In genomic region chr6:53986721-53987526, GRCh38 we compare ENCODE assay signal across 12 cellular contexts.
DNase-seq lines count a peak whose midpoint lies in the region; ATAC-seq and TF ChIP-seq lines count a peak whose summit lies in the region.
"Had no signal": no experiment of that assay in that cellular context is flagged by ENCODE, and none has a peak within 500 bp of the region (broad histone marks: within the 10 kb centered on the region; RNA-seq: fewer than 3 reads in every experiment).

No MANE protein-coding gene starts in this region.

- H3K9ac ChIP-seq in colonic mucosa (ENCODE audit: low read depth in 2 of 2, low read length in 2 of 2) = no peak overlapping the region

- WGBS in psoas muscle, 3 donors = 25 to 37% (median 30%) methylated on average over 10 of the region's 10 CpGs

- no peaks in the 10 kb centered on the region for H3K9me3 Mint-ChIP-seq in HFFc6
- H3K9me3 Mint-ChIP-seq in activated T-helper 2 cell treated with anti-CD3 and anti-CD28 coated beads, Interferon-gamma antibody, Interleukin-2, Interleukin-4, amounts not matched to agents 10 μg/mL and 5 μg/mL and 100 μg/mL, durations not matched to agents 14 hours and 24 hours and 36 hours = no peaks in the 10 kb centered on the region
- H3K9me3 Mint-ChIP-seq: T-cell had no signal

- TF ChIP-seq CTCF in HFFc6 (IDR thresholded peaks at IDR 0.05) (no peak), psoas muscle (IDR thresholded peaks at IDR 0.05) (no peak), colonic mucosa (IDR thresholded peaks at IDR 0.05) (no peak)

- ATAC-seq in Right ventricle myocardium superior (ENCODE audit: poor library complexity) = peak; percentile 66
- peak in 3 of 4 donors; percentile 30 to 59 (median 35) for ATAC-seq in psoas muscle
- no peak for ATAC-seq in GM18861 (IDR thresholded peaks at IDR 0.05; ENCODE audit: unreplicated experiment)
- ATAC-seq: T-cell had no signal

- H3K27me3 ChIP-seq in SJCRH30 (no peaks in the 10 kb centered on the region), psoas muscle (ENCODE audit: insufficient read depth in 3 of 3, low read length in 2 of 3) (no peaks in the 10 kb centered on the region), colonic mucosa (no peaks in the 10 kb centered on the region)
- H3K27me3 ChIP-seq: adrenal gland had no signal

- H3K27ac ChIP-seq in SJCRH30 (peak overlapping the region; percentile 35; the same call in 1 of the 2 replicates), psoas muscle (peak overlapping the region; percentile 61), colonic mucosa (no peak overlapping the region)
- H3K27ac ChIP-seq: adrenal gland, neutrophil had no signal

- H3K9me3 ChIP-seq in SJCRH30 (replicated peaks) (no peaks in the 10 kb centered on the region), psoas muscle (no peaks in the 10 kb centered on the region), colonic mucosa (no peaks in the 10 kb centered on the region)
- H3K9me3 ChIP-seq: adrenal gland, neutrophil had no signal

- peaks cover 55% of the 10 kb centered on the region for H3K4me1 Mint-ChIP-seq in HFFc6 (ENCODE audit: low read depth)
- H3K4me1 Mint-ChIP-seq in activated T-helper 2 cell treated with anti-CD3 and anti-CD28 coated beads, Interferon-gamma antibody, Interleukin-2, Interleukin-4, amounts not matched to agents 10 μg/mL and 5 μg/mL and 100 μg/mL, durations not matched to agents 14 hours and 24 hours and 36 hours (ENCODE audit: low read depth) = no peaks in the 10 kb centered on the region
- H3K4me1 Mint-ChIP-seq: T-cell had no signal

- H3K36me3 Mint-ChIP-seq in HFFc6 (ENCODE audit: low read depth) = no peaks in the 10 kb centered on the region
- H3K36me3 Mint-ChIP-seq in activated T-helper 2 cell treated with anti-CD3 and anti-CD28 coated beads, Interferon-gamma antibody, Interleukin-2, Interleukin-4, amounts not matched to agents 10 μg/mL and 5 μg/mL and 100 μg/mL, durations not matched to agents 14 hours and 24 hours and 36 hours (ENCODE audit: low read depth) = no peaks in the 10 kb centered on the region
- H3K36me3 Mint-ChIP-seq: T-cell had no signal

- H3K36me3 ChIP-seq in SJCRH30 (no peaks in the 10 kb centered on the region), psoas muscle (ENCODE audit: insufficient read depth in 1 of 2, low read depth in 1 of 2) (no peaks in the 10 kb centered on the region), colonic mucosa (no peaks in the 10 kb centered on the region)
- H3K36me3 ChIP-seq: adrenal gland, neutrophil had no signal

- H3K27ac Mint-ChIP-seq in HFFc6 = peak overlapping the region; percentile 66
- no peak overlapping the region for H3K27ac Mint-ChIP-seq in activated T-helper 2 cell treated with anti-CD3 and anti-CD28 coated beads, Interferon-gamma antibody, Interleukin-2, Interleukin-4, amounts not matched to agents 10 μg/mL and 5 μg/mL and 100 μg/mL, durations not matched to agents 14 hours and 24 hours and 36 hours
- H3K27ac Mint-ChIP-seq: T-cell had no signal

- peak overlapping the region; percentile 43; the same call in 1 of the 2 replicates for H3K4me3 Mint-ChIP-seq in HFFc6
- H3K4me3 Mint-ChIP-seq in activated T-helper 2 cell treated with anti-CD3 and anti-CD28 coated beads, Interferon-gamma antibody, Interleukin-2, Interleukin-4, amounts not matched to agents 10 μg/mL and 5 μg/mL and 100 μg/mL, durations not matched to agents 14 hours and 24 hours and 36 hours (ENCODE audit: low read depth) = no peak overlapping the region
- H3K4me3 Mint-ChIP-seq: T-cell had no signal

- no peaks in the 10 kb centered on the region; the same call in none of the 2 replicates for H3K27me3 Mint-ChIP-seq in HFFc6 (ENCODE audit: insufficient read depth)
- peaks cover 8% of the 10 kb centered on the region for H3K27me3 Mint-ChIP-seq in activated T-helper 2 cell treated with anti-CD3 and anti-CD28 coated beads, Interferon-gamma antibody, Interleukin-2, Interleukin-4, amounts not matched to agents 10 μg/mL and 5 μg/mL and 100 μg/mL, durations not matched to agents 14 hours and 24 hours and 36 hours (ENCODE audit: low read depth)

- DNase-seq in HFFc6 (peak; percentile 27), SJCRH30 (peak in 1 of 2 experiments; percentile 34), Right ventricle myocardium superior (no peak), psoas muscle (no peak), colonic mucosa (no peak), NCI-H1436 (lab: John Stamatoyannopoulos, UW) (no peak)
- no peak for DNase-seq in activated T-helper 2 cell treated with anti-CD3 and anti-CD28 coated beads, Interferon-gamma antibody, Interleukin-2, Interleukin-4, amounts not matched to agents 10 μg/mL and 5 μg/mL and 100 μg/mL, durations not matched to agents 14 hours and 24 hours and 36 hours (ENCODE audit: low spot score)
- DNase-seq: NCI-H187 treated with DMSO at 0.1 percent for 48 hours had no signal

- H3K4me3 ChIP-seq in SJCRH30 (peak overlapping the region; percentile 34), psoas muscle (peak overlapping the region; percentile 35), colonic mucosa (no peak overlapping the region)
- H3K4me3 ChIP-seq: adrenal gland had no signal

- intact Hi-C loops in Right ventricle myocardium superior (cut with DNase I) (no loop called here), psoas muscle (cut with DNase I) (loop anchor here (10.0 kb wide), 3 partner anchors 158 to 278 kb away; no protein-coding TSS in a partner anchor), colonic mucosa (cut with DNase I) (loop anchor here (2.0 kb wide), 1 partner anchor 282 kb away; no protein-coding TSS in a partner anchor)
- intact Hi-C loops in activated T-helper 2 cell treated with anti-CD3 and anti-CD28 coated beads, Interferon-gamma antibody, Interleukin-2, Interleukin-4, amounts not matched to agents 10 μg/mL and 5 μg/mL and 100 μg/mL, durations not matched to agents 14 hours and 24 hours and 36 hours (cut with micrococcal nuclease) = no loop called here

- H3K4me1 ChIP-seq in SJCRH30 (peaks cover 20% of the 10 kb centered on the region), psoas muscle (peaks cover 23% of the 10 kb centered on the region), colonic mucosa (no peaks in the 10 kb centered on the region)
- H3K4me1 ChIP-seq: adrenal gland had no signal

Comparison
In these comparisons a context has a peak if more than half of its experiments do, and no peak if none do; other contexts are left out.
1. intact Hi-C loops: an anchor here in psoas muscle (10.0 kb wide) and colonic mucosa (2.0 kb wide); none called in Right ventricle myocardium superior and activated T-helper 2 cell treated with anti-CD3 and anti-CD28 coated beads, Interferon-gamma antibody, Interleukin-2, Interleukin-4, amounts not matched to agents 10 μg/mL and 5 μg/mL and 100 μg/mL, durations not matched to agents 14 hours and 24 hours and 36 hours.